In the genomic region with DNA sequence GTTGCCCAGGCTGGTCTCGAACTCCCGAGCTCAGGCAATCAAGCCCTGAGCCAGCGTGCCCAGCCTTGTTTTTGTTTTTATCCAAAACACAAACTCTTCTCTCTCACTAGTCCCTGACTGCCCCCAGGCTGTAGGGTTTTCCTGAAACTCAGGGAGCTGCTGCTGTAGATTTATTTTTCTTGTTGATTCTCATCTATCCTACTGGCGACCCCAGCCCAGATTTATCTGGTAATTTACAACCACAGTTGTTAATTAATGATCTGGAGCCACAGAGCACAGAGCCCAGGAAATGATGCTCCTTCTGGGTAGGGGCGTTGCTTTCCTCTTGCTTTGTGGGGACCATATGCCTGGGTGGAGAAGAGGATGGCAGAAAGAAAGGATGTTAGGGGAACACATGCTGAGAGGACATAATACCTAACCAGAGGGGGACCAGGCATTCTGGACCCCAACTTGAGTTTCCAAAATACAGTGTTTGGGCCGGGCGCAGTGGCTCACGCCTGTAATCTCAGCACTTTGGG, we compare ENCODE assay signal across 23 cellular contexts.
"Had no signal": no experiment of that assay in that cellular context is flagged by ENCODE, and none has a peak within 500 bp of the region (broad histone marks: within the 10 kb centered on the region; RNA-seq: fewer than 3 reads in every experiment).

No MANE protein-coding gene starts in this region.

- H3K27ac Mint-ChIP-seq: activated naive CD8-positive, alpha-beta T cell treated with anti-CD3 and anti-CD28 coated beads for 36 hours; activated T-helper 2 cell treated with anti-CD3 and anti-CD28 coated beads, Interferon-gamma antibody, Interleukin-2, Interleukin-4, amounts not matched to agents 10 μg/mL and 5 μg/mL and 100 μg/mL, durations not matched to agents 14 hours and 24 hours and 36 hours; effector memory CD8-positive, alpha-beta T cell; nephron had no signal

- H3K4me3 ChIP-seq: breast epithelium, esophagus muscularis mucosa, spleen, testis, vagina had no signal

- ATAC-seq: activated T-cell treated with anti-CD3 and anti-CD28 coated beads, Interleukin-2, amount 50 U/mL, for 4 hours; effector memory CD8-positive, alpha-beta T cell; left ventricle myocardium superior had no signal

- H3K36me3 ChIP-seq: breast epithelium, esophagus muscularis mucosa, spleen, vagina had no signal

- H3K4me1 Mint-ChIP-seq: central memory CD8-positive, alpha-beta T cell had no signal

- H3K4me3 Mint-ChIP-seq: activated naive CD8-positive, alpha-beta T cell treated with anti-CD3 and anti-CD28 coated beads for 36 hours; activated T-cell treated with anti-CD3 and anti-CD28 coated beads, Interleukin-2, amount 50 U/mL, for 4 hours; central memory CD8-positive, alpha-beta T cell; effector memory CD8-positive, alpha-beta T cell; nephron had no signal

- H3K27me3 ChIP-seq: breast epithelium, testis, vagina had no signal

- H3K4me1 ChIP-seq: breast epithelium had no signal

- H3K9me3 Mint-ChIP-seq: activated naive CD8-positive, alpha-beta T cell treated with anti-CD3 and anti-CD28 coated beads for 36 hours; activated T-cell treated with anti-CD3 and anti-CD28 coated beads, Interleukin-2, amount 50 U/mL, for 4 hours; activated T-helper 2 cell treated with anti-CD3 and anti-CD28 coated beads, Interferon-gamma antibody, Interleukin-2, Interleukin-4, amounts not matched to agents 10 μg/mL and 5 μg/mL and 100 μg/mL, durations not matched to agents 14 hours and 24 hours and 36 hours; central memory CD8-positive, alpha-beta T cell; effector memory CD8-positive, alpha-beta T cell; nephron had no signal

- DNase-seq: activated CD8-positive, alpha-beta memory T cell treated with anti-CD3 and anti-CD28 coated beads for 24 hours; activated CD8-positive, alpha-beta memory T cell treated with anti-CD3 and anti-CD28 coated beads, Interleukin-2, amount 50 U/mL, for 48 hours; activated naive CD4-positive, alpha-beta T cell; activated naive CD8-positive, alpha-beta T cell treated with anti-CD3 and anti-CD28 coated beads for 36 hours; activated T-cell treated with anti-CD3 and anti-CD28 coated beads, Interleukin-2, amount 50 U/mL, for 4 hours; amniotic stem cell; effector memory CD8-positive, alpha-beta T cell; glutamatergic neuron; hippocampal formation; kidney glomerular epithelial cell; left ventricle myocardium superior; retina; spleen; stimulated activated CD4-positive, alpha-beta T cell treated with anti-CD3 and anti-CD28 coated beads, Interleukin-4, amount 100 ng/mL, for 1 hour; stimulated activated naive CD4-positive, alpha-beta T cell; testis; trophoblast cell had no signal

- H3K27ac ChIP-seq: breast epithelium, esophagus muscularis mucosa, spleen, testis, vagina had no signal
